In genomic region chr11:65918211-65919150, GRCh38 we compare ENCODE assay signal across 8 cellular contexts. TPM values are rescaled to one million over a fixed set of nuclear protein-coding genes. Genes with fewer than 3 reads are reported as not detected.
A peak's percentile ranks its signal among the peaks of the same experiment; 100 is the strongest.
DNase-seq lines count a peak whose midpoint lies in the region; ATAC-seq and TF ChIP-seq lines count a peak whose summit lies in the region.

Gene C11orf68 (minus strand): TSS chr11:65919062. CDS start chr11:65919031, 31 bp downstream.

- H3K27me3 ChIP-seq in neural progenitor cell: no peaks in the 10 kb centered on the region

- peak within 1 kb of the TSS; percentile 87 for H3K27ac Mint-ChIP-seq in T-helper 2 cell treated with Interferon-gamma antibody and Interleukin-4, amounts not matched to agents 5 μg/mL and 100 μg/mL, for 36 hours
- H3K27ac Mint-ChIP-seq in neural progenitor cell: peak within 1 kb of the TSS; percentile 53

- peaks cover 14% of the 10 kb centered on the region for H3K4me1 Mint-ChIP-seq in T-helper 2 cell treated with Interferon-gamma antibody and Interleukin-4, amounts not matched to agents 5 μg/mL and 100 μg/mL, for 36 hours (ENCODE audit: low read depth)
- peaks cover 23% of the 10 kb centered on the region for H3K4me1 Mint-ChIP-seq in neural progenitor cell

- peak within 1 kb of the TSS; percentile 74 for H2AFZ ChIP-seq in neural progenitor cell (replicated peaks)

- no peaks in the 10 kb centered on the region for H3K9me3 Mint-ChIP-seq in T-helper 2 cell treated with Interferon-gamma antibody and Interleukin-4, amounts not matched to agents 5 μg/mL and 100 μg/mL, for 36 hours
- no peaks in the 10 kb centered on the region for H3K9me3 Mint-ChIP-seq in neural progenitor cell

- H3K4me2 ChIP-seq in neural progenitor cell: peak within 1 kb of the TSS; percentile 93

- ATAC-seq in HG03196 (IDR thresholded peaks at IDR 0.05; ENCODE audit: unreplicated experiment): peak; percentile 50

- DNase-seq in COLO668 (lab: John Stamatoyannopoulos, UW; ENCODE audit: unreplicated experiment): peak; percentile 61
- DNase-seq in T-helper 2 cell treated with Interferon-gamma antibody and Interleukin-4, amounts not matched to agents 5 μg/mL and 100 μg/mL, for 36 hours (ENCODE audit: low spot score): no peak
- DNase-seq in fibroblast of peridontal ligament (ENCODE audit: extremely low read depth): peak; percentile 28
- no peak for DNase-seq in neural progenitor cell (ENCODE audit: low spot score)
- no peak for DNase-seq in activated CD4-positive, alpha-beta T cell treated with anti-CD3 and anti-CD28 coated beads for 1 hour
- no peak for DNase-seq in NCI-H345 treated with DMSO at 0.1 percent for 48 hours (lab: John Stamatoyannopoulos, UW; ENCODE audit: unreplicated experiment)

- H3K9ac ChIP-seq in neural progenitor cell: peak within 1 kb of the TSS; percentile 89

- H3K36me3 ChIP-seq in neural progenitor cell: no peaks in the 10 kb centered on the region

- peak; percentile 6 for TF ChIP-seq CTCF in neural progenitor cell (IDR thresholded peaks at IDR 0.05)

- TF ChIP-seq POLR2A in GM19193 (IDR thresholded peaks at IDR 0.05; ENCODE audit: extremely low read depth, insufficient read depth, insufficient read length): peak; percentile 69

- no peaks in the 10 kb centered on the region for H3K27me3 Mint-ChIP-seq in T-helper 2 cell treated with Interferon-gamma antibody and Interleukin-4, amounts not matched to agents 5 μg/mL and 100 μg/mL, for 36 hours (ENCODE audit: low read depth)
- H3K27me3 Mint-ChIP-seq in neural progenitor cell (ENCODE audit: insufficient read depth, low read depth): peaks cover 5% of the 10 kb centered on the region

- peaks cover 10% of the 10 kb centered on the region for H3K4me1 ChIP-seq in neural progenitor cell

- H3F3A ChIP-seq in neural progenitor cell (ENCODE audit: low read depth): no peaks in the 10 kb centered on the region

- peaks cover 26% of the 10 kb centered on the region for H3K36me3 Mint-ChIP-seq in T-helper 2 cell treated with Interferon-gamma antibody and Interleukin-4, amounts not matched to agents 5 μg/mL and 100 μg/mL, for 36 hours (ENCODE audit: low read depth)
- H3K36me3 Mint-ChIP-seq in neural progenitor cell: peaks cover 10% of the 10 kb centered on the region

- H3K9me3 ChIP-seq in neural progenitor cell (ENCODE audit: low read depth): no peaks in the 10 kb centered on the region

- peak within 1 kb of the TSS; percentile 91 for H3K4me3 Mint-ChIP-seq in T-helper 2 cell treated with Interferon-gamma antibody and Interleukin-4, amounts not matched to agents 5 μg/mL and 100 μg/mL, for 36 hours
- peak within 1 kb of the TSS; percentile 92 for H3K4me3 Mint-ChIP-seq in neural progenitor cell

- peak within 1 kb of the TSS; percentile 87 for H3K4me3 ChIP-seq in neural progenitor cell

- H3K27ac ChIP-seq in neural progenitor cell: no peak within 1 kb of the TSS

- H3K79me2 ChIP-seq in neural progenitor cell (ENCODE audit: low read depth): peaks cover 21% of the 10 kb centered on the region

- H4K20me1 ChIP-seq in neural progenitor cell (ENCODE audit: low read depth): peaks cover 12% of the 10 kb centered on the region

RNA-seq across cellular contexts. Expression of gene C11orf68, which starts in this region (rescaled TPM):
- total RNA-seq in neural progenitor cell (ENCODE audit: low replicate concordance): 6.9 and 22.4 TPM in 2 replicates

Comparison
In these comparisons a context has a peak if more than half of its experiments do, and no peak if none do; other contexts are left out.
1. DNase-seq: peak in COLO668 (single experiment) and fibroblast of peridontal ligament (single experiment); none in T-helper 2 cell treated with Interferon-gamma antibody and Interleukin-4, amounts not matched to agents 5 μg/mL and 100 μg/mL, for 36 hours (single experiment), neural progenitor cell (single experiment), activated CD4-positive, alpha-beta T cell treated with anti-CD3 and anti-CD28 coated beads for 1 hour (single experiment) and NCI-H345 treated with DMSO at 0.1 percent for 48 hours (single experiment).